Comparison of ENCODE assay signal across 8 cellular contexts in genomic region chr7:12211054-12212050, GRCh38. TPM values are rescaled to one million over a fixed set of nuclear protein-coding genes. Genes with fewer than 3 reads are reported as not detected.
DNase-seq lines count a peak whose midpoint lies in the region; TF ChIP-seq lines count a peak whose summit lies in the region.

Gene TMEM106B, plus strand, starts transcription at chr7:12211294. Its CDS starts 3,517 bp downstream, at chr7:12214811.

- peaks cover 35% of the 10 kb centered on the region for H3K27me3 Mint-ChIP-seq in nephron (ENCODE audit: low read depth)
- peaks cover 13% of the 10 kb centered on the region for H3K27me3 Mint-ChIP-seq in stimulated activated naive CD8-positive, alpha-beta T cell treated with anti-CD3 and anti-CD28 coated beads, Interleukin-15, Interleukin-2, amounts not matched to agents 100 ng/mL and 50 ng/mL, for 24 hours

- peak; percentile 97 for DNase-seq in ELR (ENCODE audit: low read depth)
- peak; percentile 100 for DNase-seq in H4 (ENCODE audit: low spot score)
- DNase-seq in LNCaP clone FGC (ENCODE audit: low read depth) = peak; percentile 86
- peak; percentile 96 for DNase-seq in RWPE1 (ENCODE audit: low spot score)
- DNase-seq in activated effector memory CD4-positive, alpha-beta T cell treated with anti-CD3 and anti-CD28 coated beads, Interleukin-2, amount 50 U/mL, for 16 hours = peak; percentile 99
- peak; percentile 92 for DNase-seq in fibroblast of the aortic adventitia (ENCODE audit: low read depth)

- POLR2A ChIA-PET in RWPE1 (lab: Yijun Ruan, JAX; ENCODE audit: low non-redundant PET) = no interaction called here

- peak within 1 kb of the TSS; percentile 93 to 95 (median 94) for H3K4me3 Mint-ChIP-seq in nephron
- peak within 1 kb of the TSS; percentile 95 for H3K4me3 Mint-ChIP-seq in stimulated activated naive CD8-positive, alpha-beta T cell treated with anti-CD3 and anti-CD28 coated beads, Interleukin-15, Interleukin-2, amounts not matched to agents 100 ng/mL and 50 ng/mL, for 24 hours

- H3K9me3 Mint-ChIP-seq in nephron = no peaks in the 10 kb centered on the region
- H3K9me3 Mint-ChIP-seq in stimulated activated naive CD8-positive, alpha-beta T cell treated with anti-CD3 and anti-CD28 coated beads, Interleukin-15, Interleukin-2, amounts not matched to agents 100 ng/mL and 50 ng/mL, for 24 hours = no peaks in the 10 kb centered on the region

- H3K27ac Mint-ChIP-seq in nephron = peak within 1 kb of the TSS; percentile 95 to 100 (median 99)
- H3K27ac Mint-ChIP-seq in stimulated activated naive CD8-positive, alpha-beta T cell treated with anti-CD3 and anti-CD28 coated beads, Interleukin-15, Interleukin-2, amounts not matched to agents 100 ng/mL and 50 ng/mL, for 24 hours = peak within 1 kb of the TSS; percentile 93

- CTCF ChIA-PET in RWPE1 (lab: Yijun Ruan, JAX) = interaction anchor here (0.6 to 1.3 kb wide), 2 partner anchors 111 to 138 kb away, joined by 3 read pairs; no protein-coding TSS in a partner anchor

- H3K4me1 Mint-ChIP-seq in nephron = peaks cover 27% of the 10 kb centered on the region
- H3K4me1 Mint-ChIP-seq in stimulated activated naive CD8-positive, alpha-beta T cell treated with anti-CD3 and anti-CD28 coated beads, Interleukin-15, Interleukin-2, amounts not matched to agents 100 ng/mL and 50 ng/mL, for 24 hours (ENCODE audit: low read depth) = peaks cover 37% of the 10 kb centered on the region

- TF ChIP-seq CTCF in LNCaP clone FGC (IDR thresholded peaks at IDR 0.05; ENCODE audit: control insufficient read depth, extremely low read depth, insufficient read depth) (peak; percentile 59), RWPE1 (conservative IDR thresholded peaks at IDR 0.05; ENCODE audit: low read depth) (peak; percentile 31), fibroblast of the aortic adventitia (IDR thresholded peaks at IDR 0.05; ENCODE audit: insufficient read depth, low read length) (no peak), nephron (IDR thresholded peaks at IDR 0.05; ENCODE audit: unreplicated experiment in 3 of 3) (peak in 1 of 3 experiments; percentile 19)

- H3K36me3 Mint-ChIP-seq in nephron (ENCODE audit: low read depth) = peaks cover 19% of the 10 kb centered on the region
- peaks cover 8% of the 10 kb centered on the region for H3K36me3 Mint-ChIP-seq in stimulated activated naive CD8-positive, alpha-beta T cell treated with anti-CD3 and anti-CD28 coated beads, Interleukin-15, Interleukin-2, amounts not matched to agents 100 ng/mL and 50 ng/mL, for 24 hours (ENCODE audit: low read depth)

- H3K27ac ChIP-seq in RWPE1 = peak within 1 kb of the TSS; percentile 92

- peak within 1 kb of the TSS; percentile 69 for H3K4me3 ChIP-seq in LNCaP clone FGC (ENCODE audit: low read depth, low read length)
- H3K4me3 ChIP-seq in fibroblast of the aortic adventitia (ENCODE audit: low read depth, low read length) = peak within 1 kb of the TSS; percentile 91

RNA-seq across cellular contexts. Expression of gene TMEM106B, which starts in this region (rescaled TPM):
- total RNA-seq in H4 (2014; rRNA removed; shearing (Covaris generic)) = 181 and 208 TPM in 2 replicates
- total RNA-seq in fibroblast of the aortic adventitia (ENCODE audit: low replicate concordance) = 50.2 and 146 TPM in 2 replicates

Comparison
In these comparisons a context has a peak if more than half of its experiments do, and no peak if none do; other contexts are left out.
1. Peak in every context shown above with its lines: DNase-seq, H3K4me3 ChIP-seq and H3K27ac ChIP-seq.